In genomic region chr3:53753518-53754183, GRCh38 we compare ENCODE assay signal across 11 cellular contexts.
A peak's percentile ranks its signal among the peaks of the same experiment; 100 is the strongest.
DNase-seq lines count a peak whose midpoint lies in the region; ATAC-seq, FAIRE-seq and TF ChIP-seq lines count a peak whose summit lies in the region.
"Had no signal": no experiment of that assay in that cellular context is flagged by ENCODE, and none has a peak within 500 bp of the region (broad histone marks: within the 10 kb centered on the region; RNA-seq: fewer than 3 reads in every experiment).

No MANE protein-coding gene starts in this region.

- BruUV-seq in GM12878 (replicated peaks; lab: Mats Ljungman, UMichigan), result no TSS peak

- no peak overlapping the region for H3K4me3 Mint-ChIP-seq in CD8-positive, alpha-beta T cell

- SMC1A ChIA-PET in GM12878 (lab: Charles Lee; ENCODE audit: uncharacterized antibody, unreplicated experiment), result interaction anchor here (0.7 kb wide), 1 partner anchor 22 kb away, joined by 4 read pairs; no protein-coding TSS in a partner anchor

- H3K27me3 Mint-ChIP-seq in CD8-positive, alpha-beta T cell (ENCODE audit: low read depth), result peaks cover 4% of the 10 kb centered on the region

- H2AFZ ChIP-seq in GM12878 (ENCODE audit: control insufficient read depth, low read depth, low read length), result peak overlapping the region; percentile 74

- no peaks in the 10 kb centered on the region for H3K9me3 ChIP-seq in CD8-positive, alpha-beta T cell (ENCODE audit: low read length)
- H3K9me3 ChIP-seq in GM12878 (replicated peaks; ENCODE audit: control insufficient read depth, insufficient read depth, low read length), result no peaks in the 10 kb centered on the region
- H3K9me3 ChIP-seq: sigmoid colon, SJCRH30 had no signal

- H3K27me3 ChIP-seq in CD8-positive, alpha-beta T cell (ENCODE audit: insufficient read depth, low read length), result no peaks in the 10 kb centered on the region
- no peaks in the 10 kb centered on the region for H3K27me3 ChIP-seq in GM12878 (replicated peaks in 1 of 2; ENCODE audit: control insufficient read depth in 2 of 2, insufficient read depth in 2 of 2, low read length in 1 of 2)
- H3K27me3 ChIP-seq: sigmoid colon had no signal

- H3K4me1 Mint-ChIP-seq in CD8-positive, alpha-beta T cell (ENCODE audit: low read depth), result peaks cover 18% of the 10 kb centered on the region

- peak overlapping the region; percentile 8 for H3K27ac Mint-ChIP-seq in CD8-positive, alpha-beta T cell

- DNase-seq in CD8-positive, alpha-beta T cell, result peak in 1 of 7 experiments; percentile 19
- DNase-seq in GM12891 (ENCODE audit: insufficient read length, low spot score) (no peak), GM12878 (ENCODE audit: low read depth, low spot score) (no peak), DMS114 treated with DMSO at 0.1 percent for 48 hours (lab: John Stamatoyannopoulos, UW; ENCODE audit: unreplicated experiment) (no peak), left cardiac atrium (no peak), NCI-H1930 (lab: John Stamatoyannopoulos, UW) (no peak)
- DNase-seq: sigmoid colon, SJCRH30 had no signal

- H3K79me2 ChIP-seq in GM12878 (ENCODE audit: control insufficient read depth, insufficient read depth, low read length), result no peaks in the 10 kb centered on the region

- H3K36me3 Mint-ChIP-seq in CD8-positive, alpha-beta T cell, result no peaks in the 10 kb centered on the region

- H3K4me2 ChIP-seq in GM12878 (ENCODE audit: control insufficient read depth, insufficient read depth), result peak overlapping the region; percentile 54

- POLR2A ChIA-PET in CD8-positive, alpha-beta T cell (lab: Charles Lee), result no interaction called here
- POLR2A ChIA-PET in GM12878 (lab: Charles Lee), result no interaction called here

- H3K36me3 ChIP-seq in CD8-positive, alpha-beta T cell (ENCODE audit: insufficient read depth, low read length), result no peaks in the 10 kb centered on the region
- H3K36me3 ChIP-seq in GM12878 (ENCODE audit: control insufficient read depth in 2 of 2, insufficient read depth in 2 of 2, low read length in 1 of 2), result no peaks in the 10 kb centered on the region
- H3K36me3 ChIP-seq: sigmoid colon, SJCRH30 had no signal

- H3K4me3 ChIP-seq in CD8-positive, alpha-beta T cell (ENCODE audit: low read depth, low read length), result no peak overlapping the region
- H3K4me3 ChIP-seq in GM12878, result no peak overlapping the region
- H3K4me3 ChIP-seq: sigmoid colon, SJCRH30 had no signal

- no peak for TF ChIP-seq RAD21 in GM12878 (IDR thresholded peaks at IDR 0.05; ENCODE audit: insufficient read depth, low read depth, low read length)

- WGBS in GM12878 (ENCODE audit: insufficient coverage, insufficient replicate concordance, low lambda C conversion rate, missing lambda C conversion rate), result 12% methylated on average over 9 of the region's 9 CpGs

- in situ Hi-C loops in GM12878 (cut with MboI), result no loop called here

- H3K4me1 ChIP-seq in CD8-positive, alpha-beta T cell (ENCODE audit: insufficient read depth, low read length), result no peaks in the 10 kb centered on the region
- peaks cover 51% of the 10 kb centered on the region for H3K4me1 ChIP-seq in GM12878 (ENCODE audit: control insufficient read depth, insufficient read depth, low read length)
- H3K4me1 ChIP-seq: sigmoid colon, SJCRH30 had no signal

- RAD21 ChIA-PET in GM12878 (lab: Charles Lee; ENCODE audit: unreplicated experiment), result no interaction called here

- peak; percentile 42 for ATAC-seq in CD8-positive, alpha-beta T cell
- ATAC-seq in HG02943 (IDR thresholded peaks at IDR 0.05; ENCODE audit: low read depth, unreplicated experiment), result peak; percentile 39
- ATAC-seq in GM12878, result peak; percentile 45
- no peak for ATAC-seq in left cardiac atrium
- no peak for ATAC-seq in GM18873 (IDR thresholded peaks at IDR 0.05; ENCODE audit: low FRiP score, unreplicated experiment)

- FAIRE-seq in GM12891 (lab: Jason Lieb, UNC) (peak; percentile 97), GM12878 (lab: Jason Lieb, UNC) (peak; percentile 84)

- H4K20me1 ChIP-seq in GM12878 (ENCODE audit: control insufficient read depth, insufficient read depth), result no peaks in the 10 kb centered on the region

- no peak overlapping the region for H3K27ac ChIP-seq in CD8-positive, alpha-beta T cell (ENCODE audit: low read depth, low read length)
- H3K27ac ChIP-seq in GM12878 (ENCODE audit: control insufficient read depth, insufficient read depth), result peak overlapping the region; percentile 60
- H3K27ac ChIP-seq: epithelial cell of prostate, sigmoid colon, SJCRH30 had no signal

- H3K9me3 Mint-ChIP-seq in CD8-positive, alpha-beta T cell, result no peaks in the 10 kb centered on the region

- TF ChIP-seq EP300 in GM12878 (IDR thresholded peaks at IDR 0.05; ENCODE audit: borderline replicate concordance in 1 of 2, control insufficient read depth in 1 of 2, low read depth in 2 of 2, low read length in 2 of 2), result no peak

- TF ChIP-seq CTCF in CD8-positive, alpha-beta T cell (IDR thresholded peaks at IDR 0.05), result no peak
- no peak for TF ChIP-seq CTCF in GM12878 (IDR thresholded peaks at IDR 0.05 in 2 of 3, conservative IDR thresholded peaks at IDR 0.05 in 1 of 3; ENCODE audit: control insufficient read depth in 2 of 3, extremely low read depth in 1 of 3, insufficient read depth in 1 of 3, low read depth in 3 of 3, low read length in 3 of 3)

- CTCF ChIA-PET in CD8-positive, alpha-beta T cell (lab: Charles Lee), result no interaction called here
- CTCF ChIA-PET in GM12878 (lab: Yijun Ruan, JAX), result no interaction called here

- no peak overlapping the region; the same call in 1 of the 2 replicates for H3K9ac ChIP-seq in GM12878 (ENCODE audit: control insufficient read depth, insufficient read depth, low read length)

- intact Hi-C loops in CD8-positive, alpha-beta T cell (cut with DNase I, micrococcal nuclease), result no loop called here
- intact Hi-C loops in GM12878 (cut with micrococcal nuclease; ENCODE audit: unreplicated experiment) (no loop called here), left cardiac atrium (cut with DNase I) (no loop called here)

- TF ChIP-seq POLR2A in GM12891 (IDR thresholded peaks at IDR 0.05; ENCODE audit: low read depth, low read length) (no peak), GM12878 (IDR thresholded peaks at IDR 0.05; ENCODE audit: low read depth, low read length) (no peak)

TF ChIP-seq in GM12891, 5 proteins besides CTCF, POLR2A, EP300 and RAD21:
- TF ChIP-seq POU2F2 (IDR thresholded peaks at IDR 0.05; ENCODE audit: low read depth, low read length) (no peak), SPI1 (IDR thresholded peaks at IDR 0.05; ENCODE audit: low read depth, low read length) (peak; percentile 70), POLR2AphosphoS5 (IDR thresholded peaks at IDR 0.05; ENCODE audit: low read depth, low read length) (no peak), PAX5 (IDR thresholded peaks at IDR 0.05; ENCODE audit: insufficient read depth, low read length, severe bottlenecking) (no peak)

TF ChIP-seq in GM12878, 131 proteins besides CTCF, POLR2A, EP300 and RAD21 (continues in another document):
- TF ChIP-seq ZBED1 (IDR thresholded peaks at IDR 0.05; ENCODE audit: borderline replicate concordance), result no peak
- TF ChIP-seq SMAD1 (IDR thresholded peaks at IDR 0.05; ENCODE audit: low read depth, partially characterized antibody), result no peak
- TF ChIP-seq SMC3 (IDR thresholded peaks at IDR 0.05; ENCODE audit: borderline replicate concordance, low read length), result 0 out of 2 replicates have a peak, but pooled peaks have one; percentile 3
- TF ChIP-seq SPI1 (IDR thresholded peaks at IDR 0.05; ENCODE audit: borderline replicate concordance, insufficient read depth, low read depth, low read length), result peak; percentile 54; the same call in 1 of the 2 replicates
- TF ChIP-seq WRNIP1 (IDR thresholded peaks at IDR 0.05; ENCODE audit: borderline replicate concordance, low read depth, low read length), result no peak
- no peak for TF ChIP-seq NFIC (IDR thresholded peaks at IDR 0.05; ENCODE audit: low read depth, low read length)
- TF ChIP-seq BACH1 (IDR thresholded peaks at IDR 0.05; ENCODE audit: borderline replicate concordance), result peak; percentile 98
- TF ChIP-seq ESRRA (IDR thresholded peaks at IDR 0.05; ENCODE audit: low read length), result no peak
- peak; percentile 31 for TF ChIP-seq CUX1 (IDR thresholded peaks at IDR 0.05; ENCODE audit: insufficient replicate concordance, low read depth, low read length)
- TF ChIP-seq TCF3 (IDR thresholded peaks at IDR 0.05; ENCODE audit: borderline replicate concordance, insufficient read depth, low read depth, low read length), result no peak
- TF ChIP-seq GATAD2B (conservative IDR thresholded peaks at IDR 0.05; ENCODE audit: low read depth), result no peak

Comparison
In these comparisons a context has a peak if more than half of its experiments do, and no peak if none do; other contexts are left out.
1. ATAC-seq: peak in CD8-positive, alpha-beta T cell (single experiment), HG02943 (single experiment) and GM12878 (single experiment); none in left cardiac atrium (0 of 2) and GM18873 (single experiment).